Comparison of ENCODE assay signal across 11 cellular contexts in genomic region chr2:9708683-9709538, GRCh38.
DNase-seq lines count a peak whose midpoint lies in the region; ATAC-seq and TF ChIP-seq lines count a peak whose summit lies in the region.
"Had no signal": no experiment of that assay in that cellular context is flagged by ENCODE, and none has a peak within 500 bp of the region (broad histone marks: within the 10 kb centered on the region; RNA-seq: fewer than 3 reads in every experiment).

No MANE protein-coding gene starts in this region.

- H3K27ac Mint-ChIP-seq in activated naive CD4-positive, alpha-beta T cell treated with anti-CD3 and anti-CD28 coated beads, Interleukin-2, amount 50 U/mL, for 24 hours, result peak overlapping the region; percentile 46
- peak overlapping the region; percentile 68 for H3K27ac Mint-ChIP-seq in T-helper 17 cell
- peak overlapping the region; percentile 93 for H3K27ac Mint-ChIP-seq in stimulated activated effector memory CD8-positive, alpha-beta T cell treated with anti-CD3 and anti-CD28 coated beads, Interleukin-12 subunit alpha, Interleukin-12 subunit beta, amount 100 ng/mL, for 72 hours

- no peak overlapping the region for H3K27ac ChIP-seq in upper lobe of left lung

- H3K27me3 Mint-ChIP-seq in activated naive CD4-positive, alpha-beta T cell treated with anti-CD3 and anti-CD28 coated beads, Interleukin-2, amount 50 U/mL, for 24 hours, result no peaks in the 10 kb centered on the region
- H3K27me3 Mint-ChIP-seq in T-helper 17 cell, result no peaks in the 10 kb centered on the region

- no peak for DNase-seq in activated naive CD4-positive, alpha-beta T cell treated with anti-CD3 and anti-CD28 coated beads, Interleukin-2, amount 50 U/mL, for 16 hours
- DNase-seq in T-helper 17 cell, result no peak
- peak; percentile 27 to 82 for DNase-seq in stimulated activated effector memory CD8-positive, alpha-beta T cell treated with anti-CD3 and anti-CD28 coated beads, Interleukin-12 subunit alpha, Interleukin-12 subunit beta, amount 100 ng/mL, for 72 hours (ENCODE audit: low spot score in 2 of 2)
- no peak for DNase-seq in COR-L47 (lab: John Stamatoyannopoulos, UW)
- DNase-seq in NCI-H524 treated with DMSO at 0.1 percent for 48 hours (lab: John Stamatoyannopoulos, UW), result no peak
- DNase-seq in upper lobe of left lung, result no peak
- DNase-seq: Kasumi-1, mammary epithelial cell, T-helper 9 cell had no signal

- no peaks in the 10 kb centered on the region for H3K9me3 ChIP-seq in T-helper 17 cell (ENCODE audit: control insufficient read depth, low read length, poor library complexity, severe bottlenecking)
- H3K9me3 ChIP-seq in upper lobe of left lung, result no peaks in the 10 kb centered on the region

- 88 to 89% methylated on average over 11 to 15 of the region's 15 CpGs for WGBS in upper lobe of left lung, 2 donors

- TF ChIP-seq EP300 in upper lobe of left lung (IDR thresholded peaks at IDR 0.05), result no peak

- peaks cover 25% of the 10 kb centered on the region for H3K4me1 Mint-ChIP-seq in activated naive CD4-positive, alpha-beta T cell treated with anti-CD3 and anti-CD28 coated beads, Interleukin-2, amount 50 U/mL, for 24 hours
- H3K4me1 Mint-ChIP-seq in T-helper 17 cell, result peaks cover 26% of the 10 kb centered on the region
- peaks cover 77% of the 10 kb centered on the region for H3K4me1 Mint-ChIP-seq in stimulated activated effector memory CD8-positive, alpha-beta T cell treated with anti-CD3 and anti-CD28 coated beads, Interleukin-12 subunit alpha, Interleukin-12 subunit beta, amount 100 ng/mL, for 72 hours

- peaks cover 0 to 2% (median under 1%) of the 10 kb centered on the region in 4 donors for H3K4me1 ChIP-seq in upper lobe of left lung

- ATAC-seq in HG02610 (IDR thresholded peaks at IDR 0.05; ENCODE audit: unreplicated experiment), result peak; percentile 48
- peak; percentile 39 for ATAC-seq in T-helper 17 cell
- ATAC-seq in stimulated activated effector memory CD8-positive, alpha-beta T cell treated with anti-CD3 and anti-CD28 coated beads, Interleukin-12 subunit alpha, Interleukin-12 subunit beta, amount 100 ng/mL, for 72 hours, result peak; percentile 89
- no peak for ATAC-seq in upper lobe of left lung (ENCODE audit: low FRiP score in 2 of 2)

- no peak overlapping the region for H3K4me3 Mint-ChIP-seq in activated naive CD4-positive, alpha-beta T cell treated with anti-CD3 and anti-CD28 coated beads, Interleukin-2, amount 50 U/mL, for 24 hours
- H3K4me3 Mint-ChIP-seq in T-helper 17 cell, result peak overlapping the region; percentile 4
- peak overlapping the region; percentile 53 for H3K4me3 Mint-ChIP-seq in stimulated activated effector memory CD8-positive, alpha-beta T cell treated with anti-CD3 and anti-CD28 coated beads, Interleukin-12 subunit alpha, Interleukin-12 subunit beta, amount 100 ng/mL, for 72 hours

- H3K9me3 Mint-ChIP-seq in activated naive CD4-positive, alpha-beta T cell treated with anti-CD3 and anti-CD28 coated beads, Interleukin-2, amount 50 U/mL, for 24 hours, result no peaks in the 10 kb centered on the region
- H3K9me3 Mint-ChIP-seq in stimulated activated effector memory CD8-positive, alpha-beta T cell treated with anti-CD3 and anti-CD28 coated beads, Interleukin-12 subunit alpha, Interleukin-12 subunit beta, amount 100 ng/mL, for 72 hours, result no peaks in the 10 kb centered on the region

- H3K36me3 ChIP-seq in upper lobe of left lung, result no peaks in the 10 kb centered on the region

- no peak overlapping the region for H3K4me3 ChIP-seq in upper lobe of left lung

- TF ChIP-seq CTCF in upper lobe of left lung (IDR thresholded peaks at IDR 0.05), result no peak

- no peak for TF ChIP-seq POLR2A in upper lobe of left lung (IDR thresholded peaks at IDR 0.05)

- H3K27me3 ChIP-seq in upper lobe of left lung, result no peaks in the 10 kb centered on the region

- H3K36me3 Mint-ChIP-seq in activated naive CD4-positive, alpha-beta T cell treated with anti-CD3 and anti-CD28 coated beads, Interleukin-2, amount 50 U/mL, for 24 hours, result no peaks in the 10 kb centered on the region
- H3K36me3 Mint-ChIP-seq in T-helper 17 cell (ENCODE audit: low read depth), result no peaks in the 10 kb centered on the region
- peaks cover 9% of the 10 kb centered on the region for H3K36me3 Mint-ChIP-seq in stimulated activated effector memory CD8-positive, alpha-beta T cell treated with anti-CD3 and anti-CD28 coated beads, Interleukin-12 subunit alpha, Interleukin-12 subunit beta, amount 100 ng/mL, for 72 hours

Comparison
In these comparisons a context has a peak if more than half of its experiments do, and no peak if none do; other contexts are left out.
1. DNase-seq: peak in stimulated activated effector memory CD8-positive, alpha-beta T cell treated with anti-CD3 and anti-CD28 coated beads, Interleukin-12 subunit alpha, Interleukin-12 subunit beta, amount 100 ng/mL, for 72 hours (2 of 2); none in activated naive CD4-positive, alpha-beta T cell treated with anti-CD3 and anti-CD28 coated beads, Interleukin-2, amount 50 U/mL, for 16 hours (single experiment), T-helper 17 cell (0 of 3), COR-L47 (single experiment), NCI-H524 treated with DMSO at 0.1 percent for 48 hours (single experiment) and upper lobe of left lung (0 of 2).
2. ATAC-seq: peak in HG02610 (single experiment), T-helper 17 cell (single experiment) and stimulated activated effector memory CD8-positive, alpha-beta T cell treated with anti-CD3 and anti-CD28 coated beads, Interleukin-12 subunit alpha, Interleukin-12 subunit beta, amount 100 ng/mL, for 72 hours (single experiment); none in upper lobe of left lung (0 of 2).
3. Peak in every context shown above with its lines, with median percentiles within 50 percentile points of each other: H3K27ac Mint-ChIP-seq.